In genomic region chr19:33465834-33466233, GRCh38 we compare ENCODE assay signal across 28 cellular contexts. TPM values are rescaled to one million over a fixed set of nuclear protein-coding genes. Genes with fewer than 3 reads are reported as not detected.
A peak's percentile ranks its signal among the peaks of the same experiment; 100 is the strongest.
DNase-seq lines count a peak whose midpoint lies in the region; ATAC-seq, FAIRE-seq and TF ChIP-seq lines count a peak whose summit lies in the region.
"Had no signal": no experiment of that assay in that cellular context is flagged by ENCODE, and none has a peak within 500 bp of the region (broad histone marks: within the 10 kb centered on the region; RNA-seq: fewer than 3 reads in every experiment).

No MANE protein-coding gene starts in this region.

- BruUV-seq in HepG2 (replicated peaks; lab: Mats Ljungman, UMichigan), result no TSS peak

- H2AFZ ChIP-seq in osteoblast (ENCODE audit: low read length) (no peak overlapping the region), HepG2 (ENCODE audit: low read length) (no peak overlapping the region)
- H2AFZ ChIP-seq: PC-9 had no signal

- H4K20me1 ChIP-seq in osteoblast (ENCODE audit: insufficient read depth, low read length) (peaks cover 4% of the 10 kb centered on the region), HepG2 (ENCODE audit: insufficient read depth, low read length) (no peaks in the 10 kb centered on the region)

- no peak overlapping the region for H3K9ac ChIP-seq in HepG2 (ENCODE audit: insufficient read depth, low read depth, low read length)

- TF ChIP-seq EP300 in HepG2 (IDR thresholded peaks at IDR 0.05; ENCODE audit: low read depth in 2 of 2, low read length in 2 of 2) (no peak), HepG2 (CRISPR knock-in tag; IDR thresholded peaks at IDR 0.05; ENCODE audit: borderline replicate concordance) (no peak)

- H3K4me3 ChIP-seq in cardiac muscle cell, result no peak overlapping the region
- H3K4me3 ChIP-seq in osteoblast (ENCODE audit: insufficient read depth, low read length), result no peak overlapping the region
- no peak overlapping the region for H3K4me3 ChIP-seq in HepG2 (replicated peaks in 1 of 3; ENCODE audit: insufficient read depth in 1 of 3, low read depth in 2 of 3, low read length in 3 of 3)
- H3K4me3 ChIP-seq in breast epithelium, result no peak overlapping the region
- H3K4me3 ChIP-seq in coronary artery, result no peak overlapping the region
- H3K4me3 ChIP-seq: GM12878, HAP-1, PC-9, prostate gland, tibial artery had no signal

- WGBS in HepG2 (ENCODE audit: low lambda C conversion rate), result 97% methylated on average over 1 of the region's 1 CpG

- TF ChIP-seq RAD21 in HepG2 (CRISPR knock-in tag; IDR thresholded peaks at IDR 0.05), result no peak

- H3K9me3 ChIP-seq in cardiac muscle cell (ENCODE audit: low read depth) (no peaks in the 10 kb centered on the region), osteoblast (ENCODE audit: low read depth, low read length) (no peaks in the 10 kb centered on the region), HepG2 (ENCODE audit: low read length) (no peaks in the 10 kb centered on the region), breast epithelium (no peaks in the 10 kb centered on the region)
- H3K9me3 ChIP-seq: HAP-1, neutrophil, prostate gland, tibial artery had no signal

- H3K79me2 ChIP-seq in osteoblast (ENCODE audit: insufficient read depth, low read length), result no peaks in the 10 kb centered on the region
- H3K79me2 ChIP-seq in HepG2 (ENCODE audit: insufficient read depth, low read length), result no peaks in the 10 kb centered on the region

- TF ChIP-seq POLR2A in HepG2 (IDR thresholded peaks at IDR 0.05; ENCODE audit: insufficient read depth in 1 of 2, low read depth in 2 of 2, low read length in 2 of 2), result no peak
- TF ChIP-seq POLR2A in breast epithelium (IDR thresholded peaks at IDR 0.05), result no peak

- CTCF ChIA-PET in HepG2 (lab: Yijun Ruan, JAX; ENCODE audit: low intra/inter-chr PET ratio, low total read pairs), result no interaction called here

- peak overlapping the region; percentile 56 for H3K27ac ChIP-seq in cardiac muscle cell
- H3K27ac ChIP-seq in osteoblast (ENCODE audit: low read depth, low read length), result no peak overlapping the region
- no peak overlapping the region for H3K27ac ChIP-seq in HepG2 (ENCODE audit: extremely low read length, insufficient read depth, low read length)
- H3K27ac ChIP-seq in breast epithelium, result no peak overlapping the region
- no peak overlapping the region for H3K27ac ChIP-seq in coronary artery
- H3K27ac ChIP-seq: neutrophil, PC-9, prostate gland, tibial artery, WERI-Rb-1 had no signal

- H3K36me3 ChIP-seq in cardiac muscle cell (no peaks in the 10 kb centered on the region), osteoblast (ENCODE audit: insufficient read depth, low read length) (peaks cover 6% of the 10 kb centered on the region), HepG2 (replicated peaks in 1 of 2; ENCODE audit: control insufficient read depth in 1 of 2, insufficient read depth in 2 of 2, low read length in 2 of 2) (peaks cover 4 to 8% of the 10 kb centered on the region in 2 experiments; a peak in 4 of 5 replicates), breast epithelium (no peaks in the 10 kb centered on the region)
- H3K36me3 ChIP-seq: HAP-1, neutrophil, prostate gland had no signal

- no peaks in the 10 kb centered on the region for H3K27me3 ChIP-seq in cardiac muscle cell
- no peaks in the 10 kb centered on the region for H3K27me3 ChIP-seq in osteoblast (ENCODE audit: insufficient read depth, low read length)
- H3K27me3 ChIP-seq in HepG2 (ENCODE audit: control insufficient read depth in 1 of 2, insufficient read depth in 2 of 2, low read length in 2 of 2), result no peaks in the 10 kb centered on the region
- H3K27me3 ChIP-seq in breast epithelium, result no peaks in the 10 kb centered on the region
- H3K27me3 ChIP-seq: neutrophil, tibial artery had no signal

- no peak for ATAC-seq in HepG2
- ATAC-seq: effector memory CD8-positive, alpha-beta T cell; GM12878 had no signal

- FAIRE-seq in HepG2 (lab: Jason Lieb, UNC), result no peak
- FAIRE-seq: GM12878 had no signal

- H3K4me1 ChIP-seq in cardiac muscle cell (ENCODE audit: low read depth), result peaks cover 10% of the 10 kb centered on the region
- no peaks in the 10 kb centered on the region for H3K4me1 ChIP-seq in osteoblast (ENCODE audit: insufficient read depth, low read length)
- no peaks in the 10 kb centered on the region for H3K4me1 ChIP-seq in HepG2 (ENCODE audit: insufficient read depth, low read length)
- no peaks in the 10 kb centered on the region for H3K4me1 ChIP-seq in breast epithelium
- H3K4me1 ChIP-seq: HAP-1, prostate gland, tibial artery had no signal

- TF ChIP-seq CTCF in cardiac muscle cell (IDR thresholded peaks at IDR 0.05; ENCODE audit: low read depth, low read length) (no peak), osteoblast (IDR thresholded peaks at IDR 0.05; ENCODE audit: extremely low read depth, low read depth, low read length) (no peak), HepG2 (CRISPR knock-in tag; IDR thresholded peaks at IDR 0.05) (no peak), breast epithelium (IDR thresholded peaks at IDR 0.05) (no peak), coronary artery (IDR thresholded peaks at IDR 0.05) (no peak)

- H3K4me2 ChIP-seq in osteoblast (ENCODE audit: insufficient read depth, low read length) (no peak overlapping the region), HepG2 (ENCODE audit: low read depth, low read length) (no peak overlapping the region)
- H3K4me2 ChIP-seq: PC-9 had no signal

- DNase-seq in NOMO-1 treated with DMSO at 0.1 percent for 48 hours (lab: John Stamatoyannopoulos, UW; ENCODE audit: unreplicated experiment) (peak; percentile 1), NOMO-1 treated with dmso at 0.1 percent for 144 hours (lab: John Stamatoyannopoulos, UW; ENCODE audit: unreplicated experiment) (no peak), Kasumi-1 (lab: John Stamatoyannopoulos, UW) (peak; percentile 2 to 8), cardiac muscle cell (ENCODE audit: low read depth in 1 of 2, low spot score in 1 of 2) (peak in 1 of 2 donors; percentile 8), osteoblast (ENCODE audit: insufficient read length, low spot score, missing footprints) (peak; percentile 29), HepG2 (ENCODE audit: low spot score) (no peak), breast epithelium (ENCODE audit: low spot score in 2 of 2) (no peak), coronary artery (ENCODE audit: low spot score) (no peak)
- DNase-seq: activated CD4-positive, alpha-beta T cell treated with anti-CD3 and anti-CD28 coated beads, Interleukin-2, amount 10 ng/mL, durations not matched to agents 24 days and 14 days; activated T-cell treated with anti-CD3 and anti-CD28 coated beads, Interleukin-2, amount 50 U/mL, for 1 hour; AML-193; anterior cingulate cortex; CD4-positive, alpha-beta memory T cell; effector memory CD8-positive, alpha-beta T cell; islet precursor cell; Karpas-422; naive B cell; NCI-H187 treated with DMSO at 0.1 percent for 48 hours; NCI-H510A treated with DMSO at 0.1 percent for 48 hours; PC-9; stimulated activated CD4-positive, alpha-beta T cell treated with anti-CD3 and anti-CD28 coated beads, Interleukin-4, amount 100 ng/mL, for 24 hours; T1000; WERI-Rb-1 had no signal

- in situ Hi-C loops in HepG2 (cut with HindIII; ENCODE audit: extremely low pct_ligation_motif_present, low pct_unique_long_range_greater_than_20kb), result no loop called here

- intact Hi-C loops in HepG2 (cut with micrococcal nuclease; ENCODE audit: unreplicated experiment) (no loop called here), breast epithelium (cut with DNase I; ENCODE audit: low total_unique reads) (loop anchor here (10.0 kb wide), 1 partner anchor 69 kb away; no protein-coding TSS in a partner anchor)

- POLR2A ChIA-PET in HepG2 (lab: Yijun Ruan, JAX), result no interaction called here

TF ChIP-seq in HepG2, 621 proteins besides CTCF, POLR2A, EP300 and RAD21 (continues in another document):
- TF ChIP-seq SP5 (CRISPR knock-in tag; IDR thresholded peaks at IDR 0.05; ENCODE audit: borderline replicate concordance, low read depth) (no peak), SIX4 (CRISPR knock-in tag; IDR thresholded peaks at IDR 0.05) (no peak), HNRNPK (IDR thresholded peaks at IDR 0.05; ENCODE audit: low read depth, low read length, poor library complexity, severe bottlenecking) (no peak), RCOR2 (CRISPR knock-in tag; IDR thresholded peaks at IDR 0.05) (no peak), MEIS2 (CRISPR knock-in tag; IDR thresholded peaks at IDR 0.05) (no peak)

RNA-seq across cellular contexts. Expression of gene PEPD, which starts 55.8 kb away (rescaled TPM):
- total RNA-seq in cardiac muscle cell (40.3 and 66.9 TPM in 2 replicates), osteoblast (82.8 and 87.9 TPM in 2 replicates), HepG2 (2016; rRNA removed; fragmentation: Illumina TruSeq; extraction: Trizol) (75.1 and 81.0 TPM in 2 replicates), breast epithelium (100 to 1,000 TPM in 1 of 3 donors, 10 to 100 TPM in 2; 42.1 to 127 (median 82.3) TPM)
- polyA plus RNA-seq in cardiac muscle cell (46.6 and 80.6 TPM in 2 replicates), HepG2 (2011; rRNA removed) (60.7 and 63.7 TPM in 2 replicates)
- total RNA-seq in HepG2 (2016; cell fraction: cytosol; rRNA removed; fragmentation: Illumina TruSeq; extraction: Trizol; ENCODE audit: low read depth), result 12.2 and 14.5 TPM in 2 replicates
- 76.9 and 79.4 TPM in 2 replicates for total RNA-seq in HepG2 (2016; cell fraction: insoluble cytoplasmic fraction; rRNA removed; fragmentation: Illumina TruSeq; extraction: Trizol)
- total RNA-seq in HepG2 (2016; cell fraction: membrane; rRNA removed; fragmentation: Illumina TruSeq; extraction: Trizol), result 29.4 and 31.9 TPM in 2 replicates
- 35.5 and 39.2 TPM in 2 replicates for total RNA-seq in HepG2 (2016; cell fraction: nucleus; rRNA removed; fragmentation: Illumina TruSeq; extraction: Trizol)
- polyA plus RNA-seq in HepG2 (2011; cell fraction: cytosol; rRNA removed), result 56.0 and 100 TPM in 2 replicates
- polyA plus RNA-seq in HepG2 (2011; cell fraction: nucleus; rRNA removed), result 50.1 and 50.6 TPM in 2 replicates
- polyA plus RNA-seq in HepG2 (2012), result 45.4 and 52.9 TPM in 2 replicates
- polyA plus RNA-seq in HepG2 (2016; cell fraction: cytosol; fragmentation: Illumina TruSeq; extraction: Trizol; ENCODE audit: low read depth), result 14.1 and 18.0 TPM in 2 replicates
- polyA plus RNA-seq in HepG2 (2016; cell fraction: insoluble cytoplasmic fraction; fragmentation: Illumina TruSeq; extraction: Trizol; ENCODE audit: low read depth), result 103 and 110 TPM in 2 replicates
- 30.2 and 30.4 TPM in 2 replicates for polyA plus RNA-seq in HepG2 (2016; cell fraction: membrane; fragmentation: Illumina TruSeq; extraction: Trizol; ENCODE audit: low read depth)
- polyA plus RNA-seq in HepG2 (2016; cell fraction: nucleus; fragmentation: Illumina TruSeq; extraction: Trizol; ENCODE audit: insufficient read depth, low read depth), result 79.7 and 88.3 TPM in 2 replicates
- 62.3 and 119 TPM in 2 replicates for polyA minus RNA-seq in HepG2 (2011; rRNA and poly(A)+ RNA removed; ENCODE audit: low replicate concordance)
- 32.5 and 35.0 TPM in 2 replicates for polyA minus RNA-seq in HepG2 (2011; cell fraction: cytosol; rRNA and poly(A)+ RNA removed)
- 14.2 and 19.1 TPM in 2 replicates for polyA minus RNA-seq in HepG2 (2011; cell fraction: nucleus; rRNA and poly(A)+ RNA removed)

Comparison
In these comparisons a context has a peak if more than half of its experiments do, and no peak if none do; other contexts are left out.
1. DNase-seq: peak in NOMO-1 treated with DMSO at 0.1 percent for 48 hours (single experiment), Kasumi-1 (2 of 2) and osteoblast (single experiment); none in NOMO-1 treated with dmso at 0.1 percent for 144 hours (single experiment), HepG2 (single experiment), breast epithelium (0 of 2) and coronary artery (single experiment).